9 cellular contexts compared by ENCODE assay signal in genomic region chr2:151771599-151772358, GRCh38. TPM values are rescaled to one million over a fixed set of nuclear protein-coding genes. Genes with fewer than 3 reads are reported as not detected.
DNase-seq lines count a peak whose midpoint lies in the region; ATAC-seq and TF ChIP-seq lines count a peak whose summit lies in the region.
"Had no signal": no experiment of that assay in that cellular context is flagged by ENCODE, and none has a peak within 500 bp of the region (broad histone marks: within the 10 kb centered on the region; RNA-seq: fewer than 3 reads in every experiment).

No MANE protein-coding gene starts in this region.

- H3K36me3 ChIP-seq in CD4-positive, CD25-positive, alpha-beta regulatory T cell (ENCODE audit: control insufficient read depth, insufficient read depth, low read length), result peaks cover 7% of the 10 kb centered on the region
- peaks cover 10% of the 10 kb centered on the region for H3K36me3 ChIP-seq in endodermal cell (ENCODE audit: control insufficient read depth, insufficient read depth, low read length)

- no peaks in the 10 kb centered on the region for H3K4me1 ChIP-seq in CD4-positive, CD25-positive, alpha-beta regulatory T cell (ENCODE audit: control insufficient read depth, insufficient read depth, low read length, poor library complexity, severe bottlenecking)
- H3K4me1 ChIP-seq in endodermal cell (ENCODE audit: control insufficient read depth, insufficient read depth, low read length), result no peaks in the 10 kb centered on the region

- intact Hi-C loops in activated CD8-positive, alpha-beta T cell treated with anti-CD3 and anti-CD28 coated beads for 36 hours (cut with micrococcal nuclease), result no loop called here

- CTCF ChIA-PET in activated CD8-positive, alpha-beta T cell treated with anti-CD3 and anti-CD28 coated beads for 36 hours (lab: Charles Lee), result no interaction called here

- no peak overlapping the region for H3K9ac ChIP-seq in endodermal cell (ENCODE audit: extremely low read depth, low read length, poor library complexity, severe bottlenecking)

- no peak for TF ChIP-seq CTCF in activated CD8-positive, alpha-beta T cell treated with anti-CD3 and anti-CD28 coated beads for 36 hours (IDR thresholded peaks at IDR 0.05)
- TF ChIP-seq CTCF in endodermal cell (conservative IDR thresholded peaks at IDR 0.05), result no peak

- H3K27me3 Mint-ChIP-seq in CD4-positive, CD25-positive, alpha-beta regulatory T cell, result no peaks in the 10 kb centered on the region
- no peaks in the 10 kb centered on the region for H3K27me3 Mint-ChIP-seq in activated CD8-positive, alpha-beta T cell treated with anti-CD3 and anti-CD28 coated beads for 36 hours
- H3K27me3 Mint-ChIP-seq in endodermal cell (ENCODE audit: insufficient read depth), result no peaks in the 10 kb centered on the region

- peaks cover 0 to 7% (median 0%) of the 10 kb centered on the region in 7 donors for H3K9me3 Mint-ChIP-seq in CD4-positive, CD25-positive, alpha-beta regulatory T cell
- peaks cover 3% of the 10 kb centered on the region for H3K9me3 Mint-ChIP-seq in activated CD8-positive, alpha-beta T cell treated with anti-CD3 and anti-CD28 coated beads for 36 hours
- H3K9me3 Mint-ChIP-seq in endodermal cell, result peaks cover 22% of the 10 kb centered on the region

- no peaks in the 10 kb centered on the region for H3K9me3 ChIP-seq in CD4-positive, CD25-positive, alpha-beta regulatory T cell (ENCODE audit: control insufficient read depth in 2 of 2, low read length in 2 of 2)
- peaks cover 23% of the 10 kb centered on the region for H3K9me3 ChIP-seq in endodermal cell (ENCODE audit: control insufficient read depth, low read length)

- no peaks in the 10 kb centered on the region for H3K27me3 ChIP-seq in CD4-positive, CD25-positive, alpha-beta regulatory T cell (ENCODE audit: control insufficient read depth, insufficient read depth, low read length)
- no peaks in the 10 kb centered on the region for H3K27me3 ChIP-seq in endodermal cell (ENCODE audit: control insufficient read depth, insufficient read depth, low read length, poor library complexity, severe bottlenecking)

- ATAC-seq in CD4-positive, CD25-positive, alpha-beta regulatory T cell (ENCODE audit: low read depth in 2 of 2), result peak; percentile 52 to 58
- peak; percentile 98 for ATAC-seq in GM21360 (IDR thresholded peaks at IDR 0.05; ENCODE audit: unreplicated experiment)
- peak; percentile 97 for ATAC-seq in HG03439 (IDR thresholded peaks at IDR 0.05; ENCODE audit: unreplicated experiment)
- no peak for ATAC-seq in activated CD8-positive, alpha-beta T cell treated with anti-CD3 and anti-CD28 coated beads for 36 hours

- DNase-seq in CD4-positive, CD25-positive, alpha-beta regulatory T cell, result no peak
- peak; percentile 24 for DNase-seq in globus pallidus (ENCODE audit: low spot score)
- no peak for DNase-seq in NCI-H510A (lab: John Stamatoyannopoulos, UW)
- DNase-seq in stimulated activated CD8-positive, alpha-beta memory T cell treated with anti-CD3 and anti-CD28 coated beads, Interleukin-4, amount 100 ng/mL, for 48 hours, result no peak
- DNase-seq in activated CD8-positive, alpha-beta T cell treated with anti-CD3 and anti-CD28 coated beads for 36 hours, result no peak
- DNase-seq in endodermal cell, result no peak
- DNase-seq: GDM1 had no signal

- no peak overlapping the region for H3K4me3 ChIP-seq in CD4-positive, CD25-positive, alpha-beta regulatory T cell (ENCODE audit: low read depth, low read length)
- H3K4me3 ChIP-seq in endodermal cell (ENCODE audit: low read length), result no peak overlapping the region

- WGBS in endodermal cell (ENCODE audit: insufficient coverage in 1 of 2, insufficient read length in 1 of 2), 2 experiments, result 94 to 96% methylated on average over 7 to 10 of the region's 10 CpGs

- H3K4me3 Mint-ChIP-seq in CD4-positive, CD25-positive, alpha-beta regulatory T cell, result no peak overlapping the region
- no peak overlapping the region for H3K4me3 Mint-ChIP-seq in activated CD8-positive, alpha-beta T cell treated with anti-CD3 and anti-CD28 coated beads for 36 hours
- H3K4me3 Mint-ChIP-seq in endodermal cell, result no peak overlapping the region

- peaks cover 0 to 7% (median 4%) of the 10 kb centered on the region in 4 donors for H3K4me1 Mint-ChIP-seq in CD4-positive, CD25-positive, alpha-beta regulatory T cell
- H3K4me1 Mint-ChIP-seq in activated CD8-positive, alpha-beta T cell treated with anti-CD3 and anti-CD28 coated beads for 36 hours (ENCODE audit: low read depth), result peaks cover 2% of the 10 kb centered on the region
- peaks cover 10% of the 10 kb centered on the region for H3K4me1 Mint-ChIP-seq in endodermal cell

- no peak overlapping the region for H3K27ac ChIP-seq in CD4-positive, CD25-positive, alpha-beta regulatory T cell (ENCODE audit: insufficient read depth, low read length, poor library complexity, severe bottlenecking)
- no peak overlapping the region for H3K27ac ChIP-seq in endodermal cell (ENCODE audit: low read depth, low read length)

- POLR2A ChIA-PET in activated CD8-positive, alpha-beta T cell treated with anti-CD3 and anti-CD28 coated beads for 36 hours (lab: Charles Lee), result interaction anchor here (1.1 kb wide), 1 partner anchor 10 kb away, joined by 3 read pairs; no protein-coding TSS in a partner anchor

- H3K36me3 Mint-ChIP-seq in CD4-positive, CD25-positive, alpha-beta regulatory T cell, result peaks cover 17% of the 10 kb centered on the region
- H3K36me3 Mint-ChIP-seq in activated CD8-positive, alpha-beta T cell treated with anti-CD3 and anti-CD28 coated beads for 36 hours (ENCODE audit: low read depth), result peaks cover 10% of the 10 kb centered on the region
- peaks cover 30% of the 10 kb centered on the region for H3K36me3 Mint-ChIP-seq in endodermal cell (ENCODE audit: low read depth)

- no peak overlapping the region for H3K27ac Mint-ChIP-seq in CD4-positive, CD25-positive, alpha-beta regulatory T cell
- no peak overlapping the region for H3K27ac Mint-ChIP-seq in activated CD8-positive, alpha-beta T cell treated with anti-CD3 and anti-CD28 coated beads for 36 hours
- H3K27ac Mint-ChIP-seq in endodermal cell, result no peak overlapping the region

RNA-seq across cellular contexts. Expression of gene NEB, which starts 37.5 kb away (rescaled TPM):
- 1.3 TPM for total RNA-seq in CD4-positive, CD25-positive, alpha-beta regulatory T cell
- polyA plus RNA-seq in CD4-positive, CD25-positive, alpha-beta regulatory T cell, result under 1 TPM in 3 of 4 donors, not detected in 1; 0.06 to 0.26 (median 0.22) TPM
- total RNA-seq in activated CD8-positive, alpha-beta T cell treated with anti-CD3 and anti-CD28 coated beads for 36 hours, result under 1 TPM; 0.18 to 0.34 TPM
- 1 to 10 TPM; 4.4 to 5.4 TPM for total RNA-seq in endodermal cell
- polyA plus RNA-seq in endodermal cell (2013, experiment 1 of 2), result 0.18 TPM
- polyA plus RNA-seq in endodermal cell (2013, experiment 2 of 2), result 0.21 TPM

RNA-seq across cellular contexts. Expression of gene ARL5A, which starts 56.4 kb away (rescaled TPM):
- total RNA-seq in CD4-positive, CD25-positive, alpha-beta regulatory T cell, result 27.3 TPM
- polyA plus RNA-seq in CD4-positive, CD25-positive, alpha-beta regulatory T cell, result 10 to 100 TPM; 60.1 to 90.5 (median 71.9) TPM
- total RNA-seq in activated CD8-positive, alpha-beta T cell treated with anti-CD3 and anti-CD28 coated beads for 36 hours, result 10 to 100 TPM; 78.7 to 79.9 TPM
- total RNA-seq in endodermal cell, result 10 to 100 TPM; 72.2 to 77.1 TPM
- polyA plus RNA-seq in endodermal cell (2013, experiment 1 of 2), result 37.0 TPM
- polyA plus RNA-seq in endodermal cell (2013, experiment 2 of 2), result 40.2 TPM
